Comparison of ENCODE assay signal across 10 cellular contexts in the genomic region with DNA sequence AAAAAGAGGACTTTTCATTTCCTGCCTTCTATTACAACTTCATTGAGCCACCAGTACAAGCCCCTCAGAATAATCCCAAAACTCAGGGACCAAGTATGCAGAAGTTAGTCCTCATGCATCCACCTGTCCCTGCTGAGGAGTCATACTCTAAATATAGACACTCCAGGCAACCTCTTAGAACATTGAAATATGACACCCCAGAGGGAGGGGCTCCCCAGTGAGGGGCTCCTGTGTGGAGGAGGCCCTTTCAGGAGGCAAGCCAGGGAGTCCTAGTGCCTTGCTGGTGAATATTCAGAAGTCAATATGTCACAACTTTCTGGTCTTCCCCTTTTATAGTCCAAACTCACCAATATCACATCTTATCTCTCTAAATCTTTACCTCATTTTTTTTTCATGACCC. TPM values are rescaled to one million over a fixed set of nuclear protein-coding genes. Genes with fewer than 3 reads are reported as not detected.
A peak's percentile ranks its signal among the peaks of the same experiment; 100 is the strongest.
DNase-seq lines count a peak whose midpoint lies in the region; ATAC-seq and TF ChIP-seq lines count a peak whose summit lies in the region.
"Had no signal": no experiment of that assay in that cellular context is flagged by ENCODE, and none has a peak within 500 bp of the region (broad histone marks: within the 10 kb centered on the region; RNA-seq: fewer than 3 reads in every experiment).

No MANE protein-coding gene starts in this region.

- no peak for ATAC-seq in GM18867 (IDR thresholded peaks at IDR 0.05; ENCODE audit: unreplicated experiment)
- ATAC-seq: heart right ventricle had no signal

- H3K9me3 ChIP-seq in HEK293 (ENCODE audit: control insufficient read depth, insufficient read depth, low read depth, low read length) (no peaks in the 10 kb centered on the region), left ventricle myocardium inferior (replicated peaks) (no peaks in the 10 kb centered on the region)
- H3K9me3 ChIP-seq: heart right ventricle had no signal

- H3K36me3 ChIP-seq in HEK293 (ENCODE audit: control insufficient read depth in 2 of 2, insufficient read depth in 1 of 2, low read length in 2 of 2) (peaks cover 0 to 8% of the 10 kb centered on the region in 2 experiments; a peak in 1 of 3 replicates), left ventricle myocardium inferior (no peaks in the 10 kb centered on the region)
- H3K36me3 ChIP-seq: heart right ventricle had no signal

- H3K4me3 ChIP-seq in HEK293 (ENCODE audit: low read depth, low read length) (no peak overlapping the region), left ventricle myocardium inferior (no peak overlapping the region)
- H3K4me3 ChIP-seq: heart right ventricle had no signal

- peak; percentile 10 for DNase-seq in DMS79 (lab: John Stamatoyannopoulos, UW)
- DNase-seq in NCI-H510A (lab: John Stamatoyannopoulos, UW): peak; percentile 71
- DNase-seq in dermis blood vessel endothelial cell: peak; percentile 26
- no peak for DNase-seq in NOMO-1 (lab: John Stamatoyannopoulos, UW; ENCODE audit: unreplicated experiment in 2 of 2)
- no peak for DNase-seq in T-helper 9 cell
- DNase-seq in left ventricle myocardium inferior: no peak
- DNase-seq: anterior cingulate cortex had no signal

- TF ChIP-seq CTCF in HEK293 (tag by site-specific recombination; IDR thresholded peaks at IDR 0.05) (no peak), left ventricle myocardium inferior (IDR thresholded peaks at IDR 0.05; ENCODE audit: borderline replicate concordance) (no peak)

- H3K27ac ChIP-seq in HEK293 (ENCODE audit: extremely low read depth, low read depth, low read length): no peak overlapping the region
- no peak overlapping the region for H3K27ac ChIP-seq in left ventricle myocardium inferior (replicated peaks)
- H3K27ac ChIP-seq: heart right ventricle had no signal

- intact Hi-C loops in left ventricle myocardium inferior (cut with micrococcal nuclease): no loop called here

- H3K4me1 ChIP-seq in HEK293 (ENCODE audit: control insufficient read depth, insufficient read depth, low read length) (peaks cover 7% of the 10 kb centered on the region), left ventricle myocardium inferior (peaks cover 23% of the 10 kb centered on the region)

- H3K27me3 ChIP-seq in left ventricle myocardium inferior (ENCODE audit: low read depth): no peaks in the 10 kb centered on the region

- POLR2A ChIA-PET in HEK293 (lab: Yijun Ruan, JAX): no interaction called here

- CTCF ChIA-PET in HEK293 (lab: Yijun Ruan, JAX): no interaction called here

TF ChIP-seq in HEK293, 187 proteins besides CTCF, POLR2A, EP300 and RAD21:
- no peak for TF ChIP-seq ZNF670 (tag by site-specific recombination; IDR thresholded peaks at IDR 0.05; ENCODE audit: low read depth)
- no peak for TF ChIP-seq MEIS1 (CRISPR knock-in tag; IDR thresholded peaks at IDR 0.05; ENCODE audit: borderline replicate concordance)
- no peak; the same call in 1 of the 2 replicates for TF ChIP-seq ZBTB8A (tag by site-specific recombination; IDR thresholded peaks at IDR 0.05)
- no peak for TF ChIP-seq ZNF174 (tag by site-specific recombination; IDR thresholded peaks at IDR 0.05)
- no peak for TF ChIP-seq ZSCAN16 (tag by site-specific recombination; IDR thresholded peaks at IDR 0.05)
- no peak for TF ChIP-seq EGR2 (tag by site-specific recombination; IDR thresholded peaks at IDR 0.05; ENCODE audit: low read depth)
- peak; percentile 32; the same call in 1 of the 2 replicates for TF ChIP-seq PATZ1 (tag by site-specific recombination; IDR thresholded peaks at IDR 0.05)
- TF ChIP-seq, protein P1, sequence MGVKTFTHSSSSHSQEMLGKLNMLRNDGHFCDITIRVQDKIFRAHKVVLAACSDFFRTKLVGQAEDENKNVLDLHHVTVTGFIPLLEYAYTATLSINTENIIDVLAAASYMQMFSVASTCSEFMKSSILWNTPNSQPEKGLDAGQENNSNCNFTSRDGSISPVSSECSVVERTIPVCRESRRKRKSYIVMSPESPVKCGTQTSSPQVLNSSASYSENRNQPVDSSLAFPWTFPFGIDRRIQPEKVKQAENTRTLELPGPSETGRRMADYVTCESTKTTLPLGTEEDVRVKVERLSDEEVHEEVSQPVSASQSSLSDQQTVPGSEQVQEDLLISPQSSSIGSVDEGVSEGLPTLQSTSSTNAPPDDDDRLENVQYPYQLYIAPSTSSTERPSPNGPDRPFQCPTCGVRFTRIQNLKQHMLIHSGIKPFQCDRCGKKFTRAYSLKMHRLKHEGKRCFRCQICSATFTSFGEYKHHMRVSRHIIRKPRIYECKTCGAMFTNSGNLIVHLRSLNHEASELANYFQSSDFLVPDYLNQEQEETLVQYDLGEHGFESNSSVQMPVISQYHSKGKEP (tag by site-specific recombination; IDR thresholded peaks at IDR 0.05): no peak
- TF ChIP-seq SP3 (tag by site-specific recombination; IDR thresholded peaks at IDR 0.05): peak; percentile 13; the same call in 1 of the 2 replicates
- TF ChIP-seq ZNF747 (tag by site-specific recombination; IDR thresholded peaks at IDR 0.05): no peak
- TF ChIP-seq, protein P2, sequence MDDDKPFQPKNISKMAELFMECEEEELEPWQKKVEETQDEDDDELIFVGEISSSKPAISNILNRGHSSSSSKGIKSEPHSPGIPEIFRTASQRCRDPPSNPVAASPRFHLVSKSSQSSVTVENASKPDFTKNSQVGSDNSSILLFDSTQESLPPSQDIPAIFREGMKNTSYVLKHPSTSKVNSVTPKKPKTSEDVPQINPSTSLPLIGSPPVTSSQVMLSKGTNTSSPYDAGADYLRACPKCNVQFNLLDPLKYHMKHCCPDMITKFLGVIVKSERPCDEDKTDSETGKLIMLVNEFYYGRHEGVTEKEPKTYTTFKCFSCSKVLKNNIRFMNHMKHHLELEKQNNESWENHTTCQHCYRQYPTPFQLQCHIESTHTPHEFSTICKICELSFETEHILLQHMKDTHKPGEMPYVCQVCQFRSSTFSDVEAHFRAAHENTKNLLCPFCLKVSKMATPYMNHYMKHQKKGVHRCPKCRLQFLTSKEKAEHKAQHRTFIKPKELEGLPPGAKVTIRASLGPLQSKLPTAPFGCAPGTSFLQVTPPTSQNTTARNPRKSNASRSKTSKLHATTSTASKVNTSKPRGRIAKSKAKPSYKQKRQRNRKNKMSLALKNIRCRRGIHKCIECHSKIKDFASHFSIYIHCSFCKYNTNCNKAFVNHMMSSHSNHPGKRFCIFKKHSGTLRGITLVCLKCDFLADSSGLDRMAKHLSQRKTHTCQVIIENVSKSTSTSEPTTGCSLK (tag by site-specific recombination; IDR thresholded peaks at IDR 0.05): no peak
- no peak for TF ChIP-seq ZNF10 (tag by site-specific recombination; IDR thresholded peaks at IDR 0.05)
- peak; percentile 27; the same call in 1 of the 2 replicates for TF ChIP-seq ZNF335 (tag by site-specific recombination; conservative IDR thresholded peaks at IDR 0.05)
- peak; percentile 79; the same call in 1 of the 2 replicates for TF ChIP-seq TRIM28 (IDR thresholded peaks at IDR 0.05; ENCODE audit: borderline replicate concordance, low read length)
- no peak for TF ChIP-seq ZNF175 (tag by site-specific recombination; IDR thresholded peaks at IDR 0.05)
- TF ChIP-seq ZNF239 (tag by site-specific recombination; IDR thresholded peaks at IDR 0.05): no peak
- no peak for TF ChIP-seq YY1 (tag by site-specific recombination; IDR thresholded peaks at IDR 0.05)
- no peak for TF ChIP-seq ZSCAN30 (tag by site-specific recombination; IDR thresholded peaks at IDR 0.05)
- TF ChIP-seq REPIN1 (tag by site-specific recombination; IDR thresholded peaks at IDR 0.05; ENCODE audit: low read depth): no peak
- no peak for TF ChIP-seq ZNF391 (tag by site-specific recombination; IDR thresholded peaks at IDR 0.05; ENCODE audit: borderline replicate concordance, low read depth)
- TF ChIP-seq, protein P3, sequence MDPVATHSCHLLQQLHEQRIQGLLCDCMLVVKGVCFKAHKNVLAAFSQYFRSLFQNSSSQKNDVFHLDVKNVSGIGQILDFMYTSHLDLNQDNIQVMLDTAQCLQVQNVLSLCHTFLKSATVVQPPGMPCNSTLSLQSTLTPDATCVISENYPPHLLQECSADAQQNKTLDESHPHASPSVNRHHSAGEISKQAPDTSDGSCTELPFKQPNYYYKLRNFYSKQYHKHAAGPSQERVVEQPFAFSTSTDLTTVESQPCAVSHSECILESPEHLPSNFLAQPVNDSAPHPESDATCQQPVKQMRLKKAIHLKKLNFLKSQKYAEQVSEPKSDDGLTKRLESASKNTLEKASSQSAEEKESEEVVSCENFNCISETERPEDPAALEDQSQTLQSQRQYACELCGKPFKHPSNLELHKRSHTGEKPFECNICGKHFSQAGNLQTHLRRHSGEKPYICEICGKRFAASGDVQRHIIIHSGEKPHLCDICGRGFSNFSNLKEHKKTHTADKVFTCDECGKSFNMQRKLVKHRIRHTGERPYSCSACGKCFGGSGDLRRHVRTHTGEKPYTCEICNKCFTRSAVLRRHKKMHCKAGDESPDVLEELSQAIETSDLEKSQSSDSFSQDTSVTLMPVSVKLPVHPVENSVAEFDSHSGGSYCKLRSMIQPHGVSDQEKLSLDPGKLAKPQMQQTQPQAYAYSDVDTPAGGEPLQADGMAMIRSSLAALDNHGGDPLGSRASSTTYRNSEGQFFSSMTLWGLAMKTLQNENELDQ (tag by site-specific recombination; IDR thresholded peaks at IDR 0.05; ENCODE audit: low read depth): no peak
- TF ChIP-seq GLIS2 (tag by site-specific recombination; IDR thresholded peaks at IDR 0.05): 0 out of 2 replicates have a peak, but pooled peaks have one; percentile 48
- TF ChIP-seq ZNF114 (tag by site-specific recombination; IDR thresholded peaks at IDR 0.05): no peak

RNA-seq across cellular contexts. Expression of gene ARMCX6, which starts 1.5 kb away (rescaled TPM):
- total RNA-seq in dermis blood vessel endothelial cell (39.2 and 42.0 TPM in 2 replicates), left ventricle myocardium inferior (25.0 TPM)

RNA-seq across cellular contexts. Expression of gene ARMCX3, which starts 3.6 kb away (rescaled TPM):
- total RNA-seq in dermis blood vessel endothelial cell (62.9 and 73.5 TPM in 2 replicates), left ventricle myocardium inferior (66.2 TPM)

RNA-seq across cellular contexts. Expression of gene ARMCX2, which starts 40.3 kb away (rescaled TPM):
- 62.5 and 63.8 TPM in 2 replicates for total RNA-seq in dermis blood vessel endothelial cell
- total RNA-seq in left ventricle myocardium inferior: 34.5 TPM

Comparison
In these comparisons a context has a peak if more than half of its experiments do, and no peak if none do; other contexts are left out.
1. DNase-seq: peak in DMS79 (single experiment), NCI-H510A (single experiment) and dermis blood vessel endothelial cell (single experiment); none in NOMO-1 (0 of 2), T-helper 9 cell (single experiment) and left ventricle myocardium inferior (single experiment).